Comparison of ENCODE assay signal across 18 cellular contexts in genomic region chr6:2257358-2257757, GRCh38. TPM values are rescaled to one million over a fixed set of nuclear protein-coding genes. Genes with fewer than 3 reads are reported as not detected.
DNase-seq lines count a peak whose midpoint lies in the region; ATAC-seq, FAIRE-seq and TF ChIP-seq lines count a peak whose summit lies in the region.
"Had no signal": no experiment of that assay in that cellular context is flagged by ENCODE, and none has a peak within 500 bp of the region (broad histone marks: within the 10 kb centered on the region; RNA-seq: fewer than 3 reads in every experiment).

No MANE protein-coding gene starts in this region.

- FAIRE-seq in K562 (lab: Jason Lieb, UNC), result no peak
- FAIRE-seq: A549, H1 had no signal

- no peak overlapping the region for H3K9ac ChIP-seq in K562 (ENCODE audit: insufficient read depth in 1 of 2, low read depth in 2 of 2, low read length in 2 of 2)
- H3K9ac ChIP-seq: BLaER1 treated with 17β-estradiol and CSF1 and Interleukin-3, amounts not matched to agents 10 nM and 100 nM had no signal

- no peak overlapping the region for H2AFZ ChIP-seq in K562 (ENCODE audit: low read depth, low read length)

- POLR2A ChIA-PET in K562 (lab: Yijun Ruan, JAX), result interaction anchor here (0.6 kb wide), 2 partner anchors 32 to 1783 kb away, joined by 3 read pairs; no protein-coding TSS in a partner anchor

- H3K4me1 ChIP-seq in K562 (replicated peaks in 1 of 2; ENCODE audit: control insufficient read depth in 2 of 2, insufficient read depth in 2 of 2, low read length in 2 of 2), result no peaks in the 10 kb centered on the region
- H3K4me1 ChIP-seq in muscle layer of duodenum (ENCODE audit: control insufficient read depth in 1 of 2, insufficient read depth in 2 of 2, low read length in 2 of 2), result no peaks in the 10 kb centered on the region
- H3K4me1 ChIP-seq: A549; BLaER1 treated with 17β-estradiol and CSF1 and Interleukin-3, amounts not matched to agents 10 nM and 100 nM had no signal

- no peaks in the 10 kb centered on the region for H3K27me3 ChIP-seq in K562 (ENCODE audit: control insufficient read depth in 2 of 2, insufficient read depth in 2 of 2, low read length in 2 of 2)
- no peaks in the 10 kb centered on the region for H3K27me3 ChIP-seq in muscle layer of duodenum (ENCODE audit: low read depth, low read length)
- H3K27me3 ChIP-seq: BLaER1 treated with 17β-estradiol and CSF1 and Interleukin-3, amounts not matched to agents 10 nM and 100 nM had no signal

- no peaks in the 10 kb centered on the region for H3K9me3 ChIP-seq in K562 (replicated peaks; ENCODE audit: control insufficient read depth, insufficient read depth, low read depth, low read length)
- peaks cover 0 to 3% of the 10 kb centered on the region in 2 donors for H3K9me3 ChIP-seq in muscle layer of duodenum (ENCODE audit: control insufficient read depth in 1 of 2, low read length in 2 of 2)
- H3K9me3 ChIP-seq: A549 had no signal

- ATAC-seq in K562, result no peak
- no peak for ATAC-seq in HG03095 (IDR thresholded peaks at IDR 0.05; ENCODE audit: unreplicated experiment)
- ATAC-seq: A549 had no signal

- no peaks in the 10 kb centered on the region for H3K79me2 ChIP-seq in K562 (ENCODE audit: control insufficient read depth, insufficient read depth, low read length)

- H3K4me2 ChIP-seq in K562 (ENCODE audit: insufficient read depth, low read length), result no peak overlapping the region
- H3K4me2 ChIP-seq: A549; BLaER1 treated with 17β-estradiol and CSF1 and Interleukin-3, amounts not matched to agents 10 nM and 100 nM had no signal

- DNase-seq in NCI-H82 (lab: John Stamatoyannopoulos, UW) (peak; percentile 33), NCI-H82 treated with DMSO at 0.1 percent for 48 hours (lab: John Stamatoyannopoulos, UW; ENCODE audit: unreplicated experiment) (no peak), NCI-H1105 (lab: John Stamatoyannopoulos, UW) (peak; percentile 8), K562 (ENCODE audit: extremely low read depth in 1 of 4, low spot score in 3 of 4) (no peak), GF-D8 (lab: John Stamatoyannopoulos, UW) (no peak)
- no peak for DNase-seq in NK-92 treated with Interleukin-12 subunit alpha and Interleukin-12 subunit beta, amount 100 ng/mL, for 24 hours (lab: John Stamatoyannopoulos, UW)
- DNase-seq: CD8-positive, alpha-beta memory T cell; EL; Karpas-422; NCI-H1436; NCI-H2029 treated with DMSO at 0.1 percent for 48 hours; NCI-H226; NCI-H524 treated with DMSO at 0.1 percent for 48 hours had no signal

- TF ChIP-seq RAD21 in K562 (CRISPR knock-in tag; conservative IDR thresholded peaks at IDR 0.05 in 1 of 2, IDR thresholded peaks at IDR 0.05 in 1 of 2), result no peak

- no peak overlapping the region for H3K27ac ChIP-seq in K562 (ENCODE audit: extremely low read depth, low read depth, low read length)
- peak overlapping the region; percentile 10 for H3K27ac ChIP-seq in muscle layer of duodenum (ENCODE audit: low read length)
- H3K27ac ChIP-seq: A549; BLaER1 treated with 17β-estradiol and CSF1 and Interleukin-3, amounts not matched to agents 10 nM and 100 nM had no signal

- in situ Hi-C loops in K562 (cut with MboI), result no loop called here

- no peaks in the 10 kb centered on the region for H4K20me1 ChIP-seq in K562 (replicated peaks; ENCODE audit: control insufficient read depth, insufficient read depth, low read length)
- H4K20me1 ChIP-seq: BLaER1 treated with 17β-estradiol and CSF1 and Interleukin-3, amounts not matched to agents 10 nM and 100 nM had no signal

- no peaks in the 10 kb centered on the region for H3K9me1 ChIP-seq in K562 (ENCODE audit: control insufficient read depth, insufficient read depth, low read length)

- H3K4me3 ChIP-seq in K562, result no peak overlapping the region
- no peak overlapping the region for H3K4me3 ChIP-seq in muscle layer of duodenum (ENCODE audit: low read depth in 1 of 2, low read length in 2 of 2)
- H3K4me3 ChIP-seq: A549; BLaER1 treated with 17β-estradiol and CSF1 and Interleukin-3, amounts not matched to agents 10 nM and 100 nM had no signal

- H3K36me3 ChIP-seq in K562 (ENCODE audit: control insufficient read depth, insufficient read depth, low read length) (no peaks in the 10 kb centered on the region), muscle layer of duodenum (ENCODE audit: control insufficient read depth in 1 of 2, insufficient read depth in 2 of 2, low read length in 2 of 2) (peaks cover 7 to 25% of the 10 kb centered on the region in 2 donors)

- intact Hi-C loops in K562 (cut with micrococcal nuclease), result no loop called here

- TF ChIP-seq POLR2A in K562 (conservative IDR thresholded peaks at IDR 0.05), result no peak

- no peak for TF ChIP-seq CTCF in K562 (IDR thresholded peaks at IDR 0.05 in 2 of 3, conservative IDR thresholded peaks at IDR 0.05 in 1 of 3; ENCODE audit: insufficient read depth in 2 of 3, low read depth in 1 of 3, low read length in 3 of 3)

- CTCF ChIA-PET in K562 (lab: Yijun Ruan, JAX; ENCODE audit: low intra/inter-chr PET ratio), result no interaction called here

- BruUV-seq in K562 (replicated peaks; lab: Mats Ljungman, UMichigan), result no TSS peak

- no peak for TF ChIP-seq EP300 in K562 (IDR thresholded peaks at IDR 0.05; ENCODE audit: low read length)

TF ChIP-seq in K562, 482 proteins besides CTCF, POLR2A, EP300 and RAD21:
- TF ChIP-seq NFIX (CRISPR knock-in tag; IDR thresholded peaks at IDR 0.05; ENCODE audit: low read depth) (peak; percentile 91), NFIC (IDR thresholded peaks at IDR 0.05) (peak; percentile 95), BMI1 (IDR thresholded peaks at IDR 0.05; ENCODE audit: low read length) (no peak), MYNN (IDR thresholded peaks at IDR 0.05) (no peak), MYNN (CRISPR knock-in tag; IDR thresholded peaks at IDR 0.05) (no peak)
TF ChIP-seq in K562: peak in this region for 2.

RNA-seq across cellular contexts. Expression of gene GMDS, which starts 12.0 kb away (rescaled TPM):
- 23.2 and 32.8 TPM in 2 replicates for total RNA-seq in K562 (2011; cell fraction: chromatin; rRNA removed; ENCODE audit: low replicate concordance)
- 10.0 and 15.4 TPM in 2 replicates for total RNA-seq in K562 (2011; cell fraction: nucleolus; rRNA removed)
- total RNA-seq in K562 (2011; cell fraction: nucleoplasm; rRNA removed), result 20.7 and 25.2 TPM in 2 replicates
- total RNA-seq in K562 (2014; rRNA removed) (10.1 and 13.4 TPM in 2 replicates), K562 (2014; rRNA removed; fragmentation: Illumina TruSeq; extraction: Trizol) (12.4 and 14.3 TPM in 2 replicates), K562 (2015; rRNA removed; fragmentation: Illumina TruSeq; extraction: Trizol) (11.6 and 14.3 TPM in 2 replicates), K562 (2021) (19.3 and 19.9 TPM in 2 replicates)
- polyA plus RNA-seq in K562 (2011; rRNA removed) (8.6 and 13.5 TPM in 2 replicates), K562 (2014; fragmentation: Illumina TruSeq; extraction: Trizol) (25.3 and 31.8 TPM in 2 replicates), K562 (2014; fragmentation: Nextera tagmentation; extraction: Ambion mirVana) (under 1 TPM; 0.48 to 0.69 TPM), K562 (2014; rRNA removed) (18.3 and 23.7 TPM in 2 replicates)
- 8.5 and 9.4 TPM in 2 replicates for polyA plus RNA-seq in K562 (2011; cell fraction: cytosol; rRNA removed)
- 5.7 and 6.0 TPM in 2 replicates for polyA plus RNA-seq in K562 (2011; cell fraction: nucleus; rRNA removed)
- polyA plus RNA-seq in K562 (2012), result 15.9 and 17.4 TPM in 2 replicates
- polyA minus RNA-seq in K562 (2011; rRNA and poly(A)+ RNA removed), result 10.6 and 14.1 TPM in 2 replicates
- polyA minus RNA-seq in K562 (2011; cell fraction: cytosol; rRNA and poly(A)+ RNA removed), result 5.7 and 9.4 TPM in 2 replicates
- 10.6 and 14.6 TPM in 2 replicates for polyA minus RNA-seq in K562 (2011; cell fraction: nucleus; rRNA and poly(A)+ RNA removed)

Comparison
In these comparisons a context has a peak if more than half of its experiments do, and no peak if none do; other contexts are left out.
1. DNase-seq: peak in NCI-H82 (single experiment) and NCI-H1105 (single experiment); none in NCI-H82 treated with DMSO at 0.1 percent for 48 hours (single experiment), K562 (0 of 4), NK-92 treated with Interleukin-12 subunit alpha and Interleukin-12 subunit beta, amount 100 ng/mL, for 24 hours (single experiment) and GF-D8 (single experiment).